ENCODE assay signal across 28 cellular contexts in genomic region chr4:90598741-90599140, GRCh38.
"Had no signal": no experiment of that assay in that cellular context is flagged by ENCODE, and none has a peak within 500 bp of the region (broad histone marks: within the 10 kb centered on the region; RNA-seq: fewer than 3 reads in every experiment).

No MANE protein-coding gene starts in this region.

- H3K36me3 ChIP-seq: ascending aorta, cardiac muscle cell had no signal

- ATAC-seq: activated CD4-positive, alpha-beta T cell treated with anti-CD3 and anti-CD28 coated beads for 36 hours; activated CD8-positive, alpha-beta memory T cell treated with anti-CD3 and anti-CD28 coated beads, Interleukin-2, amount 10 ng/mL, durations not matched to agents 7 days and 5 days; activated CD8-positive, alpha-beta T cell treated with anti-CD3 and anti-CD28 coated beads, Interleukin-2, amount 10 ng/mL, durations not matched to agents 7 days and 5 days; activated naive CD8-positive, alpha-beta T cell treated with anti-CD3 and anti-CD28 coated beads, Interleukin-2, amount 50 U/mL, for 24 hours had no signal

- H3K9me3 ChIP-seq: ascending aorta had no signal

- H3K27me3 ChIP-seq: ascending aorta, cardiac muscle cell had no signal

- DNase-seq: activated B cell treated with CpG ODN at 0.5 μM for 24 hours; activated CD4-positive, alpha-beta memory T cell treated with anti-CD3 and anti-CD28 coated beads, Interleukin-2, amount 10 ng/mL, durations not matched to agents 7 days and 5 days; activated CD4-positive, alpha-beta T cell treated with anti-CD3 and anti-CD28 coated beads for 1 hour; activated CD4-positive, alpha-beta T cell treated with anti-CD3 and anti-CD28 coated beads for 36 hours; activated CD4-positive, alpha-beta T cell treated with anti-CD3 and anti-CD28 coated beads for 48 hours; activated CD4-positive, alpha-beta T cell treated with anti-CD3 and anti-CD28 coated beads, Interleukin-2, amount 10 ng/mL, durations not matched to agents 7 days and 5 days; activated CD4-positive, alpha-beta T cell treated with anti-CD3 and anti-CD28 coated beads, Interleukin-2, amount 50 U/mL, for 48 hours; activated CD8-positive, alpha-beta memory T cell treated with anti-CD3 and anti-CD28 coated beads for 24 hours; activated CD8-positive, alpha-beta memory T cell treated with anti-CD3 and anti-CD28 coated beads, Interleukin-2, amount 10 ng/mL, durations not matched to agents 7 days and 5 days; activated CD8-positive, alpha-beta memory T cell treated with anti-CD3 and anti-CD28 coated beads, Interleukin-2, amount 50 U/mL, for 48 hours; activated CD8-positive, alpha-beta T cell treated with anti-CD3 and anti-CD28 coated beads, Interleukin-2, amount 10 ng/mL, durations not matched to agents 7 days and 5 days; activated effector memory CD4-positive, alpha-beta T cell treated with Interleukin-2 at 50 U/mL for 16 hours; activated gamma-delta T cell; activated naive CD4-positive, alpha-beta T cell treated with anti-CD3 and anti-CD28 coated beads, Interleukin-2, amount 10 ng/mL, durations not matched to agents 7 days and 5 days; activated naive CD4-positive, alpha-beta T cell treated with Interleukin-2 at 50 U/mL for 16 hours; activated naive CD8-positive, alpha-beta T cell treated with anti-CD3 and anti-CD28 coated beads, Interleukin-2, amount 10 ng/mL, durations not matched to agents 7 days and 5 days; activated naive CD8-positive, alpha-beta T cell treated with anti-CD3 and anti-CD28 coated beads, Interleukin-2, amount 50 U/mL, for 24 hours; activated T-cell treated with anti-CD3 and anti-CD28 coated beads, Interleukin-2, amount 50 U/mL, for 24 hours; activated T-cell treated with anti-CD3 and anti-CD28 coated beads, Interleukin-2, amount 50 U/mL, for 48 hours; amygdala; anterior cingulate cortex; central memory CD4-positive, alpha-beta T cell; T-helper 1 cell; T-helper 2 cell; T-helper 9 cell had no signal

- H3K4me3 ChIP-seq: ascending aorta, cardiac muscle cell had no signal

- H3K27ac ChIP-seq: ascending aorta, cardiac muscle cell, VCaP had no signal

- H3K4me1 ChIP-seq: ascending aorta had no signal
